ENCODE assay signal across 14 cellular contexts in the genomic region with DNA sequence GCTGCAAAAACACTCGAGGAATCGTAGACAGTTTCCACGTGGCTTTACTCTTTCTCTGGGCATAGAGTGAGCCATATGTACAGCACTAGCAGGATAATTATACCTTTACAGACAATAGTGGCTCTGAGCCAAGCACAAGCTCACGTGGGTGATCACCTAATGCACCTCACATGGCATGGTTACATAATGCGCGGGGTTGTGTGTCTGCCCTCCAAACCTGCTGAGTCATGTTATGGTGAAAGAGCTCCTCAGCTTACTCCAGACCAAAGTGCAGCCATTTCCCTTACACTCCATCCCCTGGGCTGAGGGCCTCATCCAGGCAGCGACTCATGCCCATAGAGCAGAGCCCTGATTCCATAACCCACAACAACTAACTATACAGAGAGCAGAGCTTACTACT.
DNase-seq lines count a peak whose midpoint lies in the region; ATAC-seq and TF ChIP-seq lines count a peak whose summit lies in the region.
"Had no signal": no experiment of that assay in that cellular context is flagged by ENCODE, and none has a peak within 500 bp of the region (broad histone marks: within the 10 kb centered on the region; RNA-seq: fewer than 3 reads in every experiment).

No MANE protein-coding gene starts in this region.

- H3K9me3 ChIP-seq in IMR-90 (ENCODE audit: control insufficient read depth, insufficient read depth, low read length) (peaks cover 24% of the 10 kb centered on the region), mammary epithelial cell (replicated peaks; ENCODE audit: insufficient read depth, low read length) (no peaks in the 10 kb centered on the region), OCI-LY7 (ENCODE audit: low read length) (no peaks in the 10 kb centered on the region), left ventricle myocardium inferior (replicated peaks) (no peaks in the 10 kb centered on the region)
- H3K9me3 ChIP-seq in naive thymus-derived CD4-positive, alpha-beta T cell (ENCODE audit: control insufficient read depth in 2 of 3, low read length in 3 of 3) = peaks cover 0 to 3% (median 0%) of the 10 kb centered on the region in 3 experiments
- H3K9me3 ChIP-seq: gastroesophageal sphincter had no signal

- no peaks in the 10 kb centered on the region for H3K4me1 ChIP-seq in IMR-90 (ENCODE audit: control insufficient read depth, insufficient read depth, low read length)
- H3K4me1 ChIP-seq in mammary epithelial cell (ENCODE audit: insufficient read depth, low read length) = peaks cover 14% of the 10 kb centered on the region
- no peaks in the 10 kb centered on the region for H3K4me1 ChIP-seq in naive thymus-derived CD4-positive, alpha-beta T cell (ENCODE audit: control insufficient read depth in 2 of 2, insufficient read depth in 2 of 2, low read length in 2 of 2)
- H3K4me1 ChIP-seq in OCI-LY7 (ENCODE audit: insufficient read depth, low read length, poor library complexity, severe bottlenecking) = no peaks in the 10 kb centered on the region
- H3K4me1 ChIP-seq in left ventricle myocardium inferior = no peaks in the 10 kb centered on the region
- H3K4me1 ChIP-seq: gastroesophageal sphincter had no signal

- TF ChIP-seq RAD21 in IMR-90 (IDR thresholded peaks at IDR 0.05; ENCODE audit: low read length) = no peak

- H2AFZ ChIP-seq in IMR-90 (replicated peaks; ENCODE audit: low read length, poor library complexity) (no peak overlapping the region), mammary epithelial cell (ENCODE audit: low read depth, low read length) (peak overlapping the region; percentile 67), OCI-LY7 (ENCODE audit: low read length) (no peak overlapping the region)

- no CpG with 5 or more reads among the region's 7 CpGs for WGBS in IMR-90 (ENCODE audit: extremely low coverage in 2 of 2, insufficient read length in 1 of 2), 2 experiments
- WGBS in mammary epithelial cell (ENCODE audit: low coverage, missing lambda C conversion rate) = 52% methylated on average over 7 of the region's 7 CpGs

- intact Hi-C loops in IMR-90 (cut with micrococcal nuclease) (no loop called here), mammary epithelial cell (cut with micrococcal nuclease) (no loop called here), OCI-LY7 (cut with micrococcal nuclease; ENCODE audit: unreplicated experiment) (no loop called here), left ventricle myocardium inferior (cut with micrococcal nuclease) (no loop called here)
- intact Hi-C loops in naive thymus-derived CD4-positive, alpha-beta T cell (cut with micrococcal nuclease) = no loop called here

- no peak for ATAC-seq in IMR-90 (ENCODE audit: low read depth)
- peak; percentile 6 for ATAC-seq in naive thymus-derived CD4-positive, alpha-beta T cell
- ATAC-seq in GM19395 (IDR thresholded peaks at IDR 0.05; ENCODE audit: unreplicated experiment) = no peak
- ATAC-seq: activated CD8-positive, alpha-beta T cell treated with anti-CD3 and anti-CD28 coated beads for 36 hours; gastroesophageal sphincter had no signal

- H3K36me3 ChIP-seq in IMR-90 (ENCODE audit: control insufficient read depth, insufficient read depth, low read length) (no peaks in the 10 kb centered on the region), mammary epithelial cell (ENCODE audit: insufficient read depth, low read length) (no peaks in the 10 kb centered on the region), OCI-LY7 (ENCODE audit: insufficient read depth, low read length) (no peaks in the 10 kb centered on the region), left ventricle myocardium inferior (no peaks in the 10 kb centered on the region)
- no peaks in the 10 kb centered on the region for H3K36me3 ChIP-seq in naive thymus-derived CD4-positive, alpha-beta T cell (ENCODE audit: control insufficient read depth in 2 of 3, insufficient read depth in 3 of 3, low read length in 3 of 3)
- H3K36me3 ChIP-seq: gastroesophageal sphincter had no signal

- POLR2A ChIA-PET in IMR-90 (lab: Charles Lee; ENCODE audit: unreplicated experiment) (no interaction called here), OCI-LY7 (lab: Charles Lee) (no interaction called here)
- POLR2A ChIA-PET in naive thymus-derived CD4-positive, alpha-beta T cell (lab: Charles Lee) = no interaction called here

- no peak overlapping the region for H3K4me3 ChIP-seq in IMR-90 (ENCODE audit: insufficient read depth, low read depth, low read length)
- no peak overlapping the region for H3K4me3 ChIP-seq in mammary epithelial cell (replicated peaks in 1 of 3; ENCODE audit: insufficient read depth in 1 of 3, low read depth in 2 of 3, low read length in 3 of 3)
- no peak overlapping the region for H3K4me3 ChIP-seq in naive thymus-derived CD4-positive, alpha-beta T cell (ENCODE audit: low read length)
- H3K4me3 ChIP-seq in OCI-LY7 (ENCODE audit: low read depth, low read length, poor library complexity, severe bottlenecking) = no peak overlapping the region
- no peak overlapping the region for H3K4me3 ChIP-seq in left ventricle myocardium inferior
- H3K4me3 ChIP-seq: gastroesophageal sphincter, SK-N-MC had no signal

- H3K27me3 Mint-ChIP-seq in naive thymus-derived CD4-positive, alpha-beta T cell = no peaks in the 10 kb centered on the region
- H3K27me3 Mint-ChIP-seq: activated CD8-positive, alpha-beta T cell treated with anti-CD3 and anti-CD28 coated beads for 36 hours had no signal

- H2BK20ac ChIP-seq in IMR-90 (ENCODE audit: low read depth, low read length) = no peak overlapping the region

- no peak for TF ChIP-seq CTCF in IMR-90 (conservative IDR thresholded peaks at IDR 0.05; ENCODE audit: low read depth, low read length)
- TF ChIP-seq CTCF in mammary epithelial cell (conservative IDR thresholded peaks at IDR 0.05 in 1 of 2, IDR thresholded peaks at IDR 0.05 in 1 of 2; ENCODE audit: extremely low read depth in 1 of 2, insufficient read depth in 1 of 2, low read depth in 1 of 2, low read length in 2 of 2) = no peak
- TF ChIP-seq CTCF in OCI-LY7 (conservative IDR thresholded peaks at IDR 0.05; ENCODE audit: low read length) = no peak
- no peak for TF ChIP-seq CTCF in left ventricle myocardium inferior (IDR thresholded peaks at IDR 0.05; ENCODE audit: borderline replicate concordance)

- H4K8ac ChIP-seq in IMR-90 (ENCODE audit: low read depth in 2 of 2, low read length in 2 of 2) = no peak overlapping the region

- H3K79me1 ChIP-seq in IMR-90 (ENCODE audit: low read depth in 1 of 2, low read length in 2 of 2) = no peaks in the 10 kb centered on the region

- BruUV-seq in IMR-90 (replicated peaks; lab: Mats Ljungman, UMichigan) (no TSS peak), mammary epithelial cell (replicated peaks; lab: Mats Ljungman, UMichigan) (no TSS peak), OCI-LY7 (replicated peaks; lab: Mats Ljungman, UMichigan) (no TSS peak)

- no peak overlapping the region for H2AK9ac ChIP-seq in IMR-90 (replicated peaks; ENCODE audit: low read depth, low read length, poor library complexity)

- dilution Hi-C loops in IMR-90 (cut with HindIII; ENCODE audit: low sequenced_read_pairs, unreplicated experiment) = no loop called here
- dilution Hi-C loops in mammary epithelial cell (cut with HindIII; ENCODE audit: low sequenced_read_pairs) = no loop called here

- DNase-seq in Caki2 (ENCODE audit: low read depth) (peak; percentile 42), IMR-90 (no peak), mammary epithelial cell (peak; percentile 58), OCI-LY7 (ENCODE audit: low spot score) (no peak), left ventricle myocardium inferior (no peak)
- no peak for DNase-seq in naive thymus-derived CD4-positive, alpha-beta T cell
- DNase-seq: activated CD8-positive, alpha-beta T cell treated with anti-CD3 and anti-CD28 coated beads for 36 hours; DMS79; MM.1S; OCI-M1 had no signal

- H3K4me3 Mint-ChIP-seq in naive thymus-derived CD4-positive, alpha-beta T cell = no peak overlapping the region
- H3K4me3 Mint-ChIP-seq: activated CD8-positive, alpha-beta T cell treated with anti-CD3 and anti-CD28 coated beads for 36 hours; neural crest cell had no signal

- H3K18ac ChIP-seq in IMR-90 (ENCODE audit: low read depth, low read length) = no peak overlapping the region

- peaks cover 0 to 8% (median 0%) of the 10 kb centered on the region in 11 donors for H3K9me3 Mint-ChIP-seq in naive thymus-derived CD4-positive, alpha-beta T cell
- H3K9me3 Mint-ChIP-seq: activated CD8-positive, alpha-beta T cell treated with anti-CD3 and anti-CD28 coated beads for 36 hours; neural crest cell had no signal

- no peaks in the 10 kb centered on the region for H4K20me1 ChIP-seq in IMR-90 (ENCODE audit: insufficient read depth, low read length)
- no peaks in the 10 kb centered on the region for H4K20me1 ChIP-seq in mammary epithelial cell (ENCODE audit: insufficient read depth, low read length)
- H4K20me1 ChIP-seq in OCI-LY7 (ENCODE audit: insufficient read depth, low read length) = no peaks in the 10 kb centered on the region

- no peak overlapping the region for H2AK5ac ChIP-seq in IMR-90 (ENCODE audit: low read depth, low read length)

- CTCF ChIA-PET in IMR-90 (lab: Yijun Ruan, JAX) = no interaction called here
- CTCF ChIA-PET in mammary epithelial cell (lab: Charles Lee; ENCODE audit: low non-redundant PET) = no interaction called here
- CTCF ChIA-PET in naive thymus-derived CD4-positive, alpha-beta T cell (lab: Charles Lee) = no interaction called here
- CTCF ChIA-PET in OCI-LY7 (lab: Charles Lee; ENCODE audit: unreplicated experiment) = no interaction called here

- no peaks in the 10 kb centered on the region for H3K9me1 ChIP-seq in IMR-90 (ENCODE audit: insufficient read depth, low read length)

- H2BK120ac ChIP-seq in IMR-90 (ENCODE audit: low read depth, low read length) = no peak overlapping the region

- H3K9ac ChIP-seq in IMR-90 (ENCODE audit: low read depth, low read length) = no peak overlapping the region
- no peak overlapping the region for H3K9ac ChIP-seq in mammary epithelial cell (ENCODE audit: insufficient read depth, low read length)

- H3K9me2 ChIP-seq in OCI-LY7 (ENCODE audit: insufficient read depth, low read length) = no peaks in the 10 kb centered on the region

- no peaks in the 10 kb centered on the region for H3K4me1 Mint-ChIP-seq in naive thymus-derived CD4-positive, alpha-beta T cell
- H3K4me1 Mint-ChIP-seq: neural crest cell had no signal

- H4K5ac ChIP-seq in IMR-90 (ENCODE audit: low read depth, low read length) = no peak overlapping the region

- no peak overlapping the region for H3K56ac ChIP-seq in IMR-90 (ENCODE audit: extremely low read depth, insufficient read depth, low read length)

- H4K91ac ChIP-seq in IMR-90 (ENCODE audit: insufficient read depth, low read depth, low read length) = no peak overlapping the region

- no peak overlapping the region for H3K4ac ChIP-seq in IMR-90 (ENCODE audit: low read depth, low read length)

- no peak overlapping the region for H3K23ac ChIP-seq in IMR-90 (ENCODE audit: low read depth, low read length)

- TF ChIP-seq POLR2A in IMR-90 (IDR thresholded peaks at IDR 0.05; ENCODE audit: low read depth, low read length) = no peak

- H2BK5ac ChIP-seq in IMR-90 (ENCODE audit: low read depth, low read length, poor library complexity, severe bottlenecking) = no peak overlapping the region

- H3K36me3 Mint-ChIP-seq in naive thymus-derived CD4-positive, alpha-beta T cell = no peaks in the 10 kb centered on the region

- in situ Hi-C loops in Caki2 (cut with HindIII; ENCODE audit: low pct_unique_long_range_greater_than_20kb, low sequenced_read_pairs) (no loop called here), IMR-90 (cut with MboI; ENCODE audit: low sequenced_read_pairs) (no loop called here), mammary epithelial cell (cut with MboI; ENCODE audit: low sequenced_read_pairs in 2 of 2) (no loop called here)

- H3K27ac ChIP-seq in IMR-90 (ENCODE audit: insufficient read depth, low read length) = no peak overlapping the region
- no peak overlapping the region for H3K27ac ChIP-seq in mammary epithelial cell (ENCODE audit: insufficient read depth, low read depth, low read length)
- no peak overlapping the region for H3K27ac ChIP-seq in naive thymus-derived CD4-positive, alpha-beta T cell (ENCODE audit: low read depth, low read length)
- H3K27ac ChIP-seq in OCI-LY7 (ENCODE audit: low read depth, low read length, poor library complexity, severe bottlenecking) = no peak overlapping the region
- H3K27ac ChIP-seq in left ventricle myocardium inferior (replicated peaks) = no peak overlapping the region
- H3K27ac ChIP-seq: gastroesophageal sphincter, SK-N-MC had no signal

- no peaks in the 10 kb centered on the region for H3K27me3 ChIP-seq in IMR-90 (ENCODE audit: control insufficient read depth, insufficient read depth, low read length)
- H3K27me3 ChIP-seq in mammary epithelial cell (ENCODE audit: insufficient read depth, low read length) = no peaks in the 10 kb centered on the region
- H3K27me3 ChIP-seq in naive thymus-derived CD4-positive, alpha-beta T cell (ENCODE audit: control insufficient read depth in 2 of 2, insufficient read depth in 2 of 2, low read length in 2 of 2) = no peaks in the 10 kb centered on the region
- H3K27me3 ChIP-seq in left ventricle myocardium inferior (ENCODE audit: low read depth) = no peaks in the 10 kb centered on the region
- H3K27me3 ChIP-seq: gastroesophageal sphincter had no signal

- H3K4me2 ChIP-seq in IMR-90 (ENCODE audit: low read depth, low read length) (no peak overlapping the region), mammary epithelial cell (ENCODE audit: insufficient read depth, low read depth, low read length) (no peak overlapping the region), OCI-LY7 (ENCODE audit: low read length) (no peak overlapping the region)

- no peaks in the 10 kb centered on the region for H3K79me2 ChIP-seq in mammary epithelial cell (ENCODE audit: insufficient read depth, low read length)
- H3K79me2 ChIP-seq in OCI-LY7 (ENCODE audit: insufficient read depth, low read depth, low read length) = no peaks in the 10 kb centered on the region

- H3K14ac ChIP-seq in IMR-90 (replicated peaks; ENCODE audit: low read depth, low read length) = no peak overlapping the region

- no peak overlapping the region for H2BK15ac ChIP-seq in IMR-90 (ENCODE audit: low read depth, low read length)

- H3K27ac Mint-ChIP-seq in naive thymus-derived CD4-positive, alpha-beta T cell = no peak overlapping the region
- H3K27ac Mint-ChIP-seq: activated CD8-positive, alpha-beta T cell treated with anti-CD3 and anti-CD28 coated beads for 36 hours had no signal

Comparison
In these comparisons a context has a peak if more than half of its experiments do, and no peak if none do; other contexts are left out.
1. DNase-seq: peak in Caki2 (single experiment) and mammary epithelial cell (single experiment); none in IMR-90 (single experiment), naive thymus-derived CD4-positive, alpha-beta T cell (0 of 9), OCI-LY7 (single experiment) and left ventricle myocardium inferior (single experiment).